1 cellular context compared by ENCODE assay signal in genomic region chr3:15955968-15956367, GRCh38.
TF ChIP-seq lines count a peak whose summit lies in the region.

No MANE protein-coding gene starts in this region.

TF ChIP-seq in A549, 52 proteins besides CTCF, POLR2A, EP300 and RAD21 (continued from another document):
- TF ChIP-seq REST (IDR thresholded peaks at IDR 0.05) (no peak), TP53 (CRISPR knock-in tag; IDR thresholded peaks at IDR 0.05) (no peak)
